Comparison of ENCODE assay signal across 8 cellular contexts in the genomic region with DNA sequence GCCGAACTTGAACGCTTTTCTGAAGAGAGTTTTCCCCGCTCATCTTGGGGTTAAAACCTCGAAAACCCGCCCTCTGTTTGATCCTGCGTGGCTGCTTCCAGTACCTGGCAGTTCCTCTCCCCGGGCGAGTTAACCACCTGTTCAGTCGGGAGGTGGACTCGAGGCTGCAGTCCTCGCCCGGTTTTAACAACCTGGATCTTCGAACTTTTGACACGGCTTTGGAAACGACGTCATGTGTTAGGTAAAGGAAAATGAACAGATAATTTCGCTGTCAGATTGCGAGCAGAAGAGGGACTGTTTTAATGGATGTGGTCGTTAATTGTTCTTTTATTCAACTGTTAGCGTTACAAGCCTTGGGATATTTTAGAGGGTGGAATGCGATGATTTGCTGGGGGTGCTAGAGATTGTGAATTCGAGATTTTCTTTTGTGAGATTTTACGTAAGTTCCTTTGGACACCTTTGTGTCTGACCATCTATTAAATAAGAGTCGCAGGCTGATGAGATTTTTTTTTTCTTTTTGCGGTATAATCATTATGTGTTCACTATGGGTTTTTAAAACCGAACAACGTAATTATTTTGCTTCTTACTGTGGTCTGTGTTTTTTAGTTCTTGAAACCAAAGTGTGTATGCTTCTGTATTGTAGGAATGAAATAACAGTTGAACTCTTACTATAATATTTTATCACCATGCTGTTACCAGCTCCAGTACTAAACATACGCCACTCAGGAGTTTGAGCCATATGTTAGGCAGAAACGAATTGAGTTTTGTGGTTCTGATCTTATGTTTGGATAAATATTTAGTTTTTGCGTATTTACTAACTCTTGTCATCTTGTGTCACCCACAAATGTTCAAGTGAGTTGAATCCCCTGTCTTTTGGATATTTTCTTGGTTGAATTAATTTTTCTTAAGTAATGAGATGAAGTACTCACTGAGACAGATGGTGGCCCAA. TPM values are rescaled to one million over a fixed set of nuclear protein-coding genes. Genes with fewer than 3 reads are reported as not detected.
A peak's percentile ranks its signal among the peaks of the same experiment; 100 is the strongest.
DNase-seq lines count a peak whose midpoint lies in the region; ATAC-seq and TF ChIP-seq lines count a peak whose summit lies in the region.

No MANE protein-coding gene starts in this region.

- H3K36me3 ChIP-seq in ovary: no peaks in the 10 kb centered on the region

- WGBS in ovary, 3 donors: 2 to 3% (median 3%) methylated on average over 30 of the region's 30 CpGs

- peaks cover 33% of the 10 kb centered on the region for H3K36me3 Mint-ChIP-seq in activated CD4-positive, alpha-beta memory T cell treated with anti-CD3 and anti-CD28 coated beads for 36 hours

- peaks cover 15% of the 10 kb centered on the region for H3K4me1 ChIP-seq in foreskin keratinocyte
- peaks cover 1% of the 10 kb centered on the region for H3K4me1 ChIP-seq in ovary (ENCODE audit: insufficient read depth)

- DNase-seq in CD1c-positive myeloid dendritic cell (ENCODE audit: extremely low spot score) (peak; percentile 62), foreskin keratinocyte (peak in 1 of 2 donors; percentile 69), ovary (no peak), mesenteric fat pad (ENCODE audit: low spot score) (no peak)
- no peak for DNase-seq in activated CD4-positive, alpha-beta memory T cell treated with anti-CD3 and anti-CD28 coated beads for 36 hours

- POLR2A ChIA-PET in activated CD4-positive, alpha-beta memory T cell treated with anti-CD3 and anti-CD28 coated beads for 36 hours (lab: Charles Lee): interaction anchor here (1.7 to 1.8 kb wide), 3 partner anchors 92 to 444 kb away, joined by 5 to 11 read pairs (median 6); a partner anchor contains a TSS

- intact Hi-C loops in activated CD4-positive, alpha-beta memory T cell treated with anti-CD3 and anti-CD28 coated beads for 36 hours (cut with micrococcal nuclease): loop anchor here (2.0 to 5.0 kb wide), 6 partner anchors 134 to 940 kb away; a partner anchor contains a TSS
- intact Hi-C loops in ovary (cut with DNase I): no loop called here

- H3K4me1 Mint-ChIP-seq in activated CD4-positive, alpha-beta memory T cell treated with anti-CD3 and anti-CD28 coated beads for 36 hours (ENCODE audit: low read depth): peaks cover 49% of the 10 kb centered on the region

- no peak for TF ChIP-seq RAD21 in Ishikawa (IDR thresholded peaks at IDR 0.05; ENCODE audit: low read depth)

- peak; percentile 10 for ATAC-seq in GM19035 (IDR thresholded peaks at IDR 0.05; ENCODE audit: unreplicated experiment)
- peak; percentile 50 for ATAC-seq in foreskin keratinocyte
- no peak for ATAC-seq in GM19351 (IDR thresholded peaks at IDR 0.05; ENCODE audit: unreplicated experiment)

- H3K9me3 ChIP-seq in ovary: no peaks in the 10 kb centered on the region

- H3K4me3 Mint-ChIP-seq in activated CD4-positive, alpha-beta memory T cell treated with anti-CD3 and anti-CD28 coated beads for 36 hours: peak overlapping the region; percentile 93

- no peak for TF ChIP-seq CTCF in foreskin keratinocyte (conservative IDR thresholded peaks at IDR 0.05)
- TF ChIP-seq CTCF in ovary (IDR thresholded peaks at IDR 0.05): no peak

- peaks cover 30% of the 10 kb centered on the region for H3K9me3 Mint-ChIP-seq in activated CD4-positive, alpha-beta memory T cell treated with anti-CD3 and anti-CD28 coated beads for 36 hours

- H3K4me3 ChIP-seq in ovary: peak overlapping the region; percentile 94

- CTCF ChIA-PET in activated CD4-positive, alpha-beta memory T cell treated with anti-CD3 and anti-CD28 coated beads for 36 hours (lab: Charles Lee): no interaction called here

- peak overlapping the region; percentile 95 for H3K27ac Mint-ChIP-seq in activated CD4-positive, alpha-beta memory T cell treated with anti-CD3 and anti-CD28 coated beads for 36 hours

- no peak for TF ChIP-seq EP300 in Ishikawa (IDR thresholded peaks at IDR 0.05; ENCODE audit: borderline replicate concordance)
- TF ChIP-seq EP300 in ovary (IDR thresholded peaks at IDR 0.05): no peak

- H3K27me3 ChIP-seq in foreskin keratinocyte (no peaks in the 10 kb centered on the region), ovary (no peaks in the 10 kb centered on the region)

- no peak for TF ChIP-seq POLR2A in ovary (IDR thresholded peaks at IDR 0.05)

- no peaks in the 10 kb centered on the region for H3K27me3 Mint-ChIP-seq in activated CD4-positive, alpha-beta memory T cell treated with anti-CD3 and anti-CD28 coated beads for 36 hours

- H3K27ac ChIP-seq in foreskin keratinocyte: peak overlapping the region; percentile 55
- H3K27ac ChIP-seq in ovary: peak overlapping the region; percentile 97 to 99

TF ChIP-seq in Ishikawa, 13 proteins besides CTCF, POLR2A, EP300 and RAD21:
- no peak for TF ChIP-seq CEBPB (IDR thresholded peaks at IDR 0.05)
- TF ChIP-seq, protein P1, sequence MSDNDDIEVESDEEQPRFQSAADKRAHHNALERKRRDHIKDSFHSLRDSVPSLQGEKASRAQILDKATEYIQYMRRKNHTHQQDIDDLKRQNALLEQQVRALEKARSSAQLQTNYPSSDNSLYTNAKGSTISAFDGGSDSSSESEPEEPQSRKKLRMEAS (IDR thresholded peaks at IDR 0.05): peak; percentile 81
TF ChIP-seq in Ishikawa: peak in this region for 1.

RNA-seq across cellular contexts. Expression of a gene that starts 1.2 kb away (rescaled TPM):
- total RNA-seq in activated CD4-positive, alpha-beta memory T cell treated with anti-CD3 and anti-CD28 coated beads for 36 hours: 10 to 100 TPM; 21.1 to 21.6 TPM
- total RNA-seq in foreskin keratinocyte (29.4 and 34.9 TPM in 2 replicates), ovary (10 to 100 TPM; 44.8 to 71.6 (median 63.6) TPM), mesenteric fat pad (40.7 TPM)
- polyA plus RNA-seq in foreskin keratinocyte (5.2 and 5.4 TPM in 2 replicates), ovary (10 to 100 TPM; 25.5 to 41.9 TPM)
